ENCODE assay signal across 1 cellular context in the genomic region with DNA sequence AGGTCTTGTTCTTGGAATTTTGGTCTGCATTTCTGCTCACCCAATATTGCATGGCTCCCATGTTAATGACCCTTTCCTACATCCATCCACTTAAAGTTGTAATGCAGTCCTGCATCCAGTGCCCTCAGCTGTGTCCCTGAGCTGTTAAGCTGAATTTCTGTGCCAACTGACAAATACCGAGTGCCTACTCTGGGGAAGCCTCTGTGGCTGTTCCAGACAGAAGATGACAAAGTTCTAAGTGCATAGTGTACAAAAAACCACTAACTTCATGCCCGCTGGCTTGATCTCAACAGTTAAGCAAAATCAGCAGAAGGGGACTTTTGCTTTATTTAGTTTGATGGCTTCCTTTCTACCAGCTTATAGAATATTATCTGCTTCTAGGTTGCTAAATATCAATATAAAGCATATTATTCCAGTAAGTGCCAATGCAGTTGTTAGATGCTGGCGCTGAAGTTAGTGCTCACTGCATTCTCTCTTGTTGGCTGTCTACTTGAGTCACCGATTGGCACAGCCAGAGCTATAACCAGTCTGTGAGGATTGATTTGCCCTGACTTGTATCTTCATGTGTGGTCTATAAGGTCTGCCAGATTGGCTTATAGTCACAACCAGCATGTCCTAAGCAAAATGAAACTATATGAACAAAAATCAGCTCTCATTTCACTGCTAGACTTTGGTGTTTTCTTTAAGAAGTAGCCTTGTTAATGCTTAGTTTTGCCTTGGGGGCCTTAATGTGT.
TF ChIP-seq lines count a peak whose summit lies in the region.

No MANE protein-coding gene starts in this region.

TF ChIP-seq in K562, 482 proteins besides CTCF, POLR2A, EP300 and RAD21 (continued from another document):
- TF ChIP-seq, protein P1, sequence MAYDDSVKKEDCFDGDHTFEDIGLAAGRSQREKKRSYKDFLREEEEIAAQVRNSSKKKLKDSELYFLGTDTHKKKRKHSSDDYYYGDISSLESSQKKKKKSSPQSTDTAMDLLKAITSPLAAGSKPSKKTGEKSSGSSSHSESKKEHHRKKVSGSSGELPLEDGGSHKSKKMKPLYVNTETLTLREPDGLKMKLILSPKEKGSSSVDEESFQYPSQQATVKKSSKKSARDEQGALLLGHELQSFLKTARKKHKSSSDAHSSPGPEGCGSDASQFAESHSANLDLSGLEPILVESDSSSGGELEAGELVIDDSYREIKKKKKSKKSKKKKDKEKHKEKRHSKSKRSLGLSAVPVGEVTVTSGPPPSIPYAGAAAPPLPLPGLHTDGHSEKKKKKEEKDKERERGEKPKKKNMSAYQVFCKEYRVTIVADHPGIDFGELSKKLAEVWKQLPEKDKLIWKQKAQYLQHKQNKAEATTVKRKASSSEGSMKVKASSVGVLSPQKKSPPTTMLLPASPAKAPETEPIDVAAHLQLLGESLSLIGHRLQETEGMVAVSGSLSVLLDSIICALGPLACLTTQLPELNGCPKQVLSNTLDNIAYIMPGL (CRISPR knock-in tag; IDR thresholded peaks at IDR 0.05): no peak
- TF ChIP-seq PRPF4 (IDR thresholded peaks at IDR 0.05; ENCODE audit: insufficient read depth, low read depth, low read length, poor library complexity, severe bottlenecking): no peak
- TF ChIP-seq SPI1 (IDR thresholded peaks at IDR 0.05; ENCODE audit: borderline replicate concordance, low read depth, low read length): no peak
- no peak for TF ChIP-seq MEF2A (IDR thresholded peaks at IDR 0.05; ENCODE audit: control insufficient read depth, low read depth, low read length)
- TF ChIP-seq CREBBP (IDR thresholded peaks at IDR 0.05; ENCODE audit: low read depth, low read length): no peak
- no peak for TF ChIP-seq STAT5B (CRISPR knock-in tag; IDR thresholded peaks at IDR 0.05)
- TF ChIP-seq RHOXF2B (CRISPR knock-in tag; conservative IDR thresholded peaks at IDR 0.05): no peak
- no peak for TF ChIP-seq BDP1 (IDR thresholded peaks at IDR 0.05; ENCODE audit: insufficient read depth, insufficient read length)
- no peak for TF ChIP-seq EP400 (IDR thresholded peaks at IDR 0.05)
- TF ChIP-seq, protein P2, sequence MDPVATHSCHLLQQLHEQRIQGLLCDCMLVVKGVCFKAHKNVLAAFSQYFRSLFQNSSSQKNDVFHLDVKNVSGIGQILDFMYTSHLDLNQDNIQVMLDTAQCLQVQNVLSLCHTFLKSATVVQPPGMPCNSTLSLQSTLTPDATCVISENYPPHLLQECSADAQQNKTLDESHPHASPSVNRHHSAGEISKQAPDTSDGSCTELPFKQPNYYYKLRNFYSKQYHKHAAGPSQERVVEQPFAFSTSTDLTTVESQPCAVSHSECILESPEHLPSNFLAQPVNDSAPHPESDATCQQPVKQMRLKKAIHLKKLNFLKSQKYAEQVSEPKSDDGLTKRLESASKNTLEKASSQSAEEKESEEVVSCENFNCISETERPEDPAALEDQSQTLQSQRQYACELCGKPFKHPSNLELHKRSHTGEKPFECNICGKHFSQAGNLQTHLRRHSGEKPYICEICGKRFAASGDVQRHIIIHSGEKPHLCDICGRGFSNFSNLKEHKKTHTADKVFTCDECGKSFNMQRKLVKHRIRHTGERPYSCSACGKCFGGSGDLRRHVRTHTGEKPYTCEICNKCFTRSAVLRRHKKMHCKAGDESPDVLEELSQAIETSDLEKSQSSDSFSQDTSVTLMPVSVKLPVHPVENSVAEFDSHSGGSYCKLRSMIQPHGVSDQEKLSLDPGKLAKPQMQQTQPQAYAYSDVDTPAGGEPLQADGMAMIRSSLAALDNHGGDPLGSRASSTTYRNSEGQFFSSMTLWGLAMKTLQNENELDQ (CRISPR knock-in tag; IDR thresholded peaks at IDR 0.05; ENCODE audit: borderline replicate concordance): no peak
